ENCODE assay signal across 11 cellular contexts in the genomic region with DNA sequence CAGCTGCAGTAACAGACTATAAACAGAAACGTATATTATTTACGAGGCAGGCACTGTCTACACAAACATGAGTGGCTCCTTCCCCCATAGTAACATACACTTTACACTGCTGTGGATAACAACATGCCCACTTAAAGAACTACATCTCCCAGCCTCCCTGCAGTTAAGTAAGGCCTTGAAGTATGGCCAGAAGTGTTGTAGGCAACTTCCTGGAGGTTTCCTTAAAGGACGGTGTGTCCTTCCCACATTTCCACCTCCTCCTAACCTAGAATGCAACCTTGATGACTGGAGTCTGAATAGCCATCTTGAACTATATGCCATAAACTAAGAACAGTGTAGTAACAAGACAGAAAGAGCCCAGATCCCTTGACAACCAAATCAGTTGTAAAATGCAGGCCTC. TPM values are rescaled to one million over a fixed set of nuclear protein-coding genes. Genes with fewer than 3 reads are reported as not detected.
DNase-seq lines count a peak whose midpoint lies in the region; ATAC-seq and TF ChIP-seq lines count a peak whose summit lies in the region.
"Had no signal": no experiment of that assay in that cellular context is flagged by ENCODE, and none has a peak within 500 bp of the region (broad histone marks: within the 10 kb centered on the region; RNA-seq: fewer than 3 reads in every experiment).

No MANE protein-coding gene starts in this region.

- H3K9me3 ChIP-seq in body of pancreas (no peaks in the 10 kb centered on the region), right lobe of liver (no peaks in the 10 kb centered on the region)

- H3K27ac Mint-ChIP-seq in activated CD8-positive, alpha-beta T cell treated with anti-CD3 and anti-CD28 coated beads for 36 hours, result peak overlapping the region; percentile 10
- H3K27ac Mint-ChIP-seq in activated CD8-positive, alpha-beta T cell treated with anti-CD3 and anti-CD28 coated beads, Interleukin-2, amount 10 ng/mL, durations not matched to agents 7 days and 5 days, result no peak overlapping the region
- peak overlapping the region; percentile 43 for H3K27ac Mint-ChIP-seq in type B pancreatic cell
- H3K27ac Mint-ChIP-seq in activated naive CD4-positive, alpha-beta T cell treated with anti-CD3 and anti-CD28 coated beads, Interleukin-2, amount 10 ng/mL, durations not matched to agents 7 days and 5 days, result no peak overlapping the region

- H3K36me3 ChIP-seq in body of pancreas (replicated peaks in 1 of 2; ENCODE audit: insufficient read depth in 1 of 2, low read depth in 2 of 2) (no peaks in the 10 kb centered on the region), right lobe of liver (no peaks in the 10 kb centered on the region)

- H3K9me3 Mint-ChIP-seq in activated CD8-positive, alpha-beta T cell treated with anti-CD3 and anti-CD28 coated beads for 36 hours, result peaks cover 7% of the 10 kb centered on the region
- peaks cover 5% of the 10 kb centered on the region for H3K9me3 Mint-ChIP-seq in activated CD8-positive, alpha-beta T cell treated with anti-CD3 and anti-CD28 coated beads, Interleukin-2, amount 10 ng/mL, durations not matched to agents 7 days and 5 days (ENCODE audit: insufficient read depth)
- H3K9me3 Mint-ChIP-seq in type B pancreatic cell, result peaks cover 5% of the 10 kb centered on the region
- peaks cover 6% of the 10 kb centered on the region for H3K9me3 Mint-ChIP-seq in activated naive CD4-positive, alpha-beta T cell treated with anti-CD3 and anti-CD28 coated beads, Interleukin-2, amount 10 ng/mL, durations not matched to agents 7 days and 5 days

- CTCF ChIA-PET in activated CD8-positive, alpha-beta T cell treated with anti-CD3 and anti-CD28 coated beads for 36 hours (lab: Charles Lee), result interaction anchor here (1.3 to 1.9 kb wide), 3 partner anchors 12 to 259 kb away, joined by 4 to 8 read pairs (median 4); no protein-coding TSS in a partner anchor
- CTCF ChIA-PET in activated CD8-positive, alpha-beta T cell treated with anti-CD3 and anti-CD28 coated beads, Interleukin-2, amount 10 ng/mL, durations not matched to agents 7 days and 5 days (lab: Charles Lee), result interaction anchor here (1.7 to 2.0 kb wide), 2 partner anchors 13 to 21 kb away, joined by 4 to 11 read pairs; no protein-coding TSS in a partner anchor
- CTCF ChIA-PET in activated naive CD4-positive, alpha-beta T cell treated with anti-CD3 and anti-CD28 coated beads, Interleukin-2, amount 10 ng/mL, durations not matched to agents 7 days and 5 days (lab: Charles Lee), result interaction anchor here (1.3 kb wide), 1 partner anchor 8 kb away, joined by 4 read pairs; no protein-coding TSS in a partner anchor

- WGBS in body of pancreas, 2 donors, result 22 to 27% methylated on average over 3 of the region's 3 CpGs
- 50% methylated on average over 3 of the region's 3 CpGs for WGBS in right lobe of liver (ENCODE audit: insufficient coverage, low coverage, low lambda C conversion rate, missing lambda C conversion rate)

- H3K27ac ChIP-seq in body of pancreas (peak overlapping the region in 2 of 4 donors; percentile 48 to 65), right lobe of liver (no peak overlapping the region)

- H3K36me3 Mint-ChIP-seq in activated CD8-positive, alpha-beta T cell treated with anti-CD3 and anti-CD28 coated beads for 36 hours (ENCODE audit: low read depth), result peaks cover 4% of the 10 kb centered on the region
- H3K36me3 Mint-ChIP-seq in activated CD8-positive, alpha-beta T cell treated with anti-CD3 and anti-CD28 coated beads, Interleukin-2, amount 10 ng/mL, durations not matched to agents 7 days and 5 days (ENCODE audit: low read depth), result peaks cover 8% of the 10 kb centered on the region
- H3K36me3 Mint-ChIP-seq in type B pancreatic cell, result peaks cover 10% of the 10 kb centered on the region
- peaks cover 8% of the 10 kb centered on the region for H3K36me3 Mint-ChIP-seq in activated naive CD4-positive, alpha-beta T cell treated with anti-CD3 and anti-CD28 coated beads, Interleukin-2, amount 10 ng/mL, durations not matched to agents 7 days and 5 days

- H3K4me3 Mint-ChIP-seq in activated CD8-positive, alpha-beta T cell treated with anti-CD3 and anti-CD28 coated beads for 36 hours, result no peak overlapping the region
- H3K4me3 Mint-ChIP-seq in activated CD8-positive, alpha-beta T cell treated with anti-CD3 and anti-CD28 coated beads, Interleukin-2, amount 10 ng/mL, durations not matched to agents 7 days and 5 days, result no peak overlapping the region
- no peak overlapping the region for H3K4me3 Mint-ChIP-seq in type B pancreatic cell
- H3K4me3 Mint-ChIP-seq in activated naive CD4-positive, alpha-beta T cell treated with anti-CD3 and anti-CD28 coated beads, Interleukin-2, amount 10 ng/mL, durations not matched to agents 7 days and 5 days, result no peak overlapping the region

- H3K27me3 Mint-ChIP-seq in activated CD8-positive, alpha-beta T cell treated with anti-CD3 and anti-CD28 coated beads for 36 hours, result no peaks in the 10 kb centered on the region
- no peaks in the 10 kb centered on the region for H3K27me3 Mint-ChIP-seq in activated CD8-positive, alpha-beta T cell treated with anti-CD3 and anti-CD28 coated beads, Interleukin-2, amount 10 ng/mL, durations not matched to agents 7 days and 5 days (ENCODE audit: low read depth)
- no peaks in the 10 kb centered on the region for H3K27me3 Mint-ChIP-seq in type B pancreatic cell
- no peaks in the 10 kb centered on the region for H3K27me3 Mint-ChIP-seq in activated naive CD4-positive, alpha-beta T cell treated with anti-CD3 and anti-CD28 coated beads, Interleukin-2, amount 10 ng/mL, durations not matched to agents 7 days and 5 days

- POLR2A ChIA-PET in activated CD8-positive, alpha-beta T cell treated with anti-CD3 and anti-CD28 coated beads for 36 hours (lab: Charles Lee), result interaction anchor here (1.3 kb wide), 1 partner anchor 10 kb away, joined by 3 read pairs; no protein-coding TSS in a partner anchor
- POLR2A ChIA-PET in activated CD8-positive, alpha-beta T cell treated with anti-CD3 and anti-CD28 coated beads, Interleukin-2, amount 10 ng/mL, durations not matched to agents 7 days and 5 days (lab: Charles Lee), result no interaction called here

- no peak for ATAC-seq in activated CD8-positive, alpha-beta T cell treated with anti-CD3 and anti-CD28 coated beads for 36 hours
- ATAC-seq in activated CD8-positive, alpha-beta T cell treated with anti-CD3 and anti-CD28 coated beads, Interleukin-2, amount 10 ng/mL, durations not matched to agents 7 days and 5 days, result no peak
- ATAC-seq in body of pancreas (peak; percentile 66), right lobe of liver (peak in 3 of 4 donors; percentile 31 to 50 (median 36)), GM19463 (IDR thresholded peaks at IDR 0.05; ENCODE audit: unreplicated experiment) (no peak)

- intact Hi-C loops in activated CD8-positive, alpha-beta T cell treated with anti-CD3 and anti-CD28 coated beads for 36 hours (cut with micrococcal nuclease), result no loop called here
- intact Hi-C loops in body of pancreas (cut with DNase I) (no loop called here), right lobe of liver (cut with DNase I) (no loop called here)

- no peak overlapping the region for H3K4me3 ChIP-seq in body of pancreas
- no peak overlapping the region for H3K4me3 ChIP-seq in right lobe of liver

- no peak for TF ChIP-seq POLR2A in body of pancreas (IDR thresholded peaks at IDR 0.05)
- no peak for TF ChIP-seq POLR2A in right lobe of liver (IDR thresholded peaks at IDR 0.05)

- no peaks in the 10 kb centered on the region for H3K27me3 ChIP-seq in body of pancreas
- H3K27me3 ChIP-seq in right lobe of liver, result no peaks in the 10 kb centered on the region

- H3K4me1 ChIP-seq in body of pancreas (peaks cover 53% of the 10 kb centered on the region), right lobe of liver (peaks cover 0 to 28% (median 0%) of the 10 kb centered on the region in 4 donors)

- TF ChIP-seq CTCF in activated CD8-positive, alpha-beta T cell treated with anti-CD3 and anti-CD28 coated beads for 36 hours (IDR thresholded peaks at IDR 0.05), result no peak
- TF ChIP-seq CTCF in body of pancreas (IDR thresholded peaks at IDR 0.05) (no peak), right lobe of liver (IDR thresholded peaks at IDR 0.05) (no peak), type B pancreatic cell (conservative IDR thresholded peaks at IDR 0.05) (no peak)

- no peak for DNase-seq in activated CD8-positive, alpha-beta T cell treated with anti-CD3 and anti-CD28 coated beads for 36 hours
- no peak for DNase-seq in activated CD8-positive, alpha-beta T cell treated with anti-CD3 and anti-CD28 coated beads, Interleukin-2, amount 10 ng/mL, durations not matched to agents 7 days and 5 days
- peak in 3 of 4 donors; percentile 28 to 52 (median 40) for DNase-seq in body of pancreas
- no peak for DNase-seq in right lobe of liver
- DNase-seq in type B pancreatic cell (ENCODE audit: extremely low spot score, unreplicated experiment), result no peak
- no peak for DNase-seq in NCI-H2107 (lab: John Stamatoyannopoulos, UW)
- no peak for DNase-seq in activated naive CD4-positive, alpha-beta T cell treated with anti-CD3 and anti-CD28 coated beads, Interleukin-2, amount 10 ng/mL, durations not matched to agents 7 days and 5 days
- DNase-seq: activated T-cell treated with anti-CD3 and anti-CD28 coated beads for 4 hours, midbrain, SHP77 had no signal

- peaks cover 64% of the 10 kb centered on the region for H3K4me1 Mint-ChIP-seq in activated CD8-positive, alpha-beta T cell treated with anti-CD3 and anti-CD28 coated beads for 36 hours (ENCODE audit: low read depth)
- peaks cover 17% of the 10 kb centered on the region for H3K4me1 Mint-ChIP-seq in activated CD8-positive, alpha-beta T cell treated with anti-CD3 and anti-CD28 coated beads, Interleukin-2, amount 10 ng/mL, durations not matched to agents 7 days and 5 days (ENCODE audit: low read depth)
- peaks cover 28% of the 10 kb centered on the region for H3K4me1 Mint-ChIP-seq in type B pancreatic cell (ENCODE audit: unreplicated experiment)
- H3K4me1 Mint-ChIP-seq in activated naive CD4-positive, alpha-beta T cell treated with anti-CD3 and anti-CD28 coated beads, Interleukin-2, amount 10 ng/mL, durations not matched to agents 7 days and 5 days, result peaks cover 23% of the 10 kb centered on the region

RNA-seq across cellular contexts. Expression of gene MED13L, which starts 20.3 kb away (rescaled TPM):
- total RNA-seq in activated CD8-positive, alpha-beta T cell treated with anti-CD3 and anti-CD28 coated beads for 36 hours, result 10 to 100 TPM; 39.5 to 41.8 TPM
- 10 to 100 TPM; 74.7 to 76.9 TPM for total RNA-seq in activated CD8-positive, alpha-beta T cell treated with anti-CD3 and anti-CD28 coated beads, Interleukin-2, amount 10 ng/mL, durations not matched to agents 7 days and 5 days
- total RNA-seq in body of pancreas (10 to 100 TPM; 65.9 to 72.6 TPM), right lobe of liver (10 to 100 TPM; 29.0 to 52.0 (median 38.1) TPM), type B pancreatic cell (ENCODE audit: low replicate concordance) (87.8 and 97.7 TPM in 2 replicates)

Comparison
In these comparisons a context has a peak if more than half of its experiments do, and no peak if none do; other contexts are left out.
1. H3K27ac Mint-ChIP-seq: peak in activated CD8-positive, alpha-beta T cell treated with anti-CD3 and anti-CD28 coated beads for 36 hours (single experiment) and type B pancreatic cell (single experiment); none in activated CD8-positive, alpha-beta T cell treated with anti-CD3 and anti-CD28 coated beads, Interleukin-2, amount 10 ng/mL, durations not matched to agents 7 days and 5 days (single experiment) and activated naive CD4-positive, alpha-beta T cell treated with anti-CD3 and anti-CD28 coated beads, Interleukin-2, amount 10 ng/mL, durations not matched to agents 7 days and 5 days (single experiment).
2. ATAC-seq: peak in body of pancreas (single experiment) and right lobe of liver (3 of 4); none in activated CD8-positive, alpha-beta T cell treated with anti-CD3 and anti-CD28 coated beads for 36 hours (single experiment), activated CD8-positive, alpha-beta T cell treated with anti-CD3 and anti-CD28 coated beads, Interleukin-2, amount 10 ng/mL, durations not matched to agents 7 days and 5 days (single experiment) and GM19463 (single experiment).
3. DNase-seq: peak in body of pancreas (3 of 4); none in activated CD8-positive, alpha-beta T cell treated with anti-CD3 and anti-CD28 coated beads for 36 hours (single experiment), activated CD8-positive, alpha-beta T cell treated with anti-CD3 and anti-CD28 coated beads, Interleukin-2, amount 10 ng/mL, durations not matched to agents 7 days and 5 days (single experiment), right lobe of liver (0 of 3), type B pancreatic cell (single experiment), NCI-H2107 (single experiment) and activated naive CD4-positive, alpha-beta T cell treated with anti-CD3 and anti-CD28 coated beads, Interleukin-2, amount 10 ng/mL, durations not matched to agents 7 days and 5 days (single experiment).